ENCODE assay signal across 8 cellular contexts in the genomic region with DNA sequence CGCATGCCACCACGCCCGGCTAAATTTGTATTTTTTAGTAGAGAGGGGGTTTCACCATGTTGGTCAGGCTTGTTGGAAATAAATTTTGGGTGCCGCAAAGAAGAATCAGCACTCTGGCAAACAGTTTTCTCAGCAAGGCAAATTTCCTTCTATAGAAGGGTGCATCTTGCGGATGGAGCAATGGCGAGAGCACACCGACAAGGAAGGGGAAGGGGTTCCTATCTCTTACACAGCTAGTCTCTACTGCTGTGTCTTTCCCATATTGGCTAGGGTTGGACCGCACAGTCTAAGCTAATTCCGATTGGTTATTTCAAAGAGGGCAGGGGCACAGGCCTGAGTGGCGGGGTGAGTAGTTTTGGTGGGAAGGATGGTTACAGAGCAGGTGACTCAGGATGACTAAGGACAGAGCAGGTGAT. TPM values are rescaled to one million over a fixed set of nuclear protein-coding genes. Genes with fewer than 3 reads are reported as not detected.
DNase-seq lines count a peak whose midpoint lies in the region; ATAC-seq and TF ChIP-seq lines count a peak whose summit lies in the region.

No MANE protein-coding gene starts in this region.

- peaks cover 69% of the 10 kb centered on the region for H3K4me1 Mint-ChIP-seq in activated naive CD4-positive, alpha-beta T cell treated with anti-CD3 and anti-CD28 coated beads, Interleukin-2, amount 10 ng/mL, durations not matched to agents 7 days and 5 days
- peaks cover 31% of the 10 kb centered on the region for H3K4me1 Mint-ChIP-seq in activated T-helper 2 cell treated with anti-CD3 and anti-CD28 coated beads, Interferon-gamma antibody, Interleukin-2, Interleukin-4, amounts not matched to agents 10 μg/mL and 5 μg/mL and 100 μg/mL, durations not matched to agents 14 hours and 24 hours and 36 hours (ENCODE audit: low read depth)

- peaks cover 4% of the 10 kb centered on the region for H3K27me3 Mint-ChIP-seq in activated naive CD4-positive, alpha-beta T cell treated with anti-CD3 and anti-CD28 coated beads, Interleukin-2, amount 10 ng/mL, durations not matched to agents 7 days and 5 days
- no peaks in the 10 kb centered on the region for H3K27me3 Mint-ChIP-seq in activated T-helper 2 cell treated with anti-CD3 and anti-CD28 coated beads, Interferon-gamma antibody, Interleukin-2, Interleukin-4, amounts not matched to agents 10 μg/mL and 5 μg/mL and 100 μg/mL, durations not matched to agents 14 hours and 24 hours and 36 hours (ENCODE audit: low read depth)

- H3K36me3 Mint-ChIP-seq in activated naive CD4-positive, alpha-beta T cell treated with anti-CD3 and anti-CD28 coated beads, Interleukin-2, amount 10 ng/mL, durations not matched to agents 7 days and 5 days, result peaks cover 22% of the 10 kb centered on the region
- H3K36me3 Mint-ChIP-seq in activated T-helper 2 cell treated with anti-CD3 and anti-CD28 coated beads, Interferon-gamma antibody, Interleukin-2, Interleukin-4, amounts not matched to agents 10 μg/mL and 5 μg/mL and 100 μg/mL, durations not matched to agents 14 hours and 24 hours and 36 hours (ENCODE audit: low read depth), result peaks cover 27% of the 10 kb centered on the region

- peaks cover 0 to 47% (median 26%) of the 10 kb centered on the region in 4 donors for H3K4me1 ChIP-seq in tibial artery

- TF ChIP-seq CTCF in tibial artery (IDR thresholded peaks at IDR 0.05), result no peak

- peak overlapping the region; percentile 96 for H3K4me3 ChIP-seq in tibial artery

- H3K9me3 Mint-ChIP-seq in activated naive CD4-positive, alpha-beta T cell treated with anti-CD3 and anti-CD28 coated beads, Interleukin-2, amount 10 ng/mL, durations not matched to agents 7 days and 5 days, result peaks cover 3% of the 10 kb centered on the region
- H3K9me3 Mint-ChIP-seq in activated T-helper 2 cell treated with anti-CD3 and anti-CD28 coated beads, Interferon-gamma antibody, Interleukin-2, Interleukin-4, amounts not matched to agents 10 μg/mL and 5 μg/mL and 100 μg/mL, durations not matched to agents 14 hours and 24 hours and 36 hours, result no peaks in the 10 kb centered on the region

- no peaks in the 10 kb centered on the region for H3K36me3 ChIP-seq in tibial artery

- peak overlapping the region; percentile 93 to 95 for H3K27ac ChIP-seq in tibial artery

- peak overlapping the region; percentile 96 for H3K4me3 Mint-ChIP-seq in activated naive CD4-positive, alpha-beta T cell treated with anti-CD3 and anti-CD28 coated beads, Interleukin-2, amount 10 ng/mL, durations not matched to agents 7 days and 5 days
- peak overlapping the region; percentile 98 for H3K4me3 Mint-ChIP-seq in activated T-helper 2 cell treated with anti-CD3 and anti-CD28 coated beads, Interferon-gamma antibody, Interleukin-2, Interleukin-4, amounts not matched to agents 10 μg/mL and 5 μg/mL and 100 μg/mL, durations not matched to agents 14 hours and 24 hours and 36 hours (ENCODE audit: low read depth)

- peak overlapping the region; percentile 92 for H3K27ac Mint-ChIP-seq in activated naive CD4-positive, alpha-beta T cell treated with anti-CD3 and anti-CD28 coated beads, Interleukin-2, amount 10 ng/mL, durations not matched to agents 7 days and 5 days
- peak overlapping the region; percentile 54 for H3K27ac Mint-ChIP-seq in activated T-helper 2 cell treated with anti-CD3 and anti-CD28 coated beads, Interferon-gamma antibody, Interleukin-2, Interleukin-4, amounts not matched to agents 10 μg/mL and 5 μg/mL and 100 μg/mL, durations not matched to agents 14 hours and 24 hours and 36 hours

- CTCF ChIA-PET in activated naive CD4-positive, alpha-beta T cell treated with anti-CD3 and anti-CD28 coated beads, Interleukin-2, amount 10 ng/mL, durations not matched to agents 7 days and 5 days (lab: Charles Lee), result interaction anchor here (0.8 to 4.3 kb wide), 5 partner anchors 9 to 116 kb away, joined by 4 to 27 read pairs (median 14); no protein-coding TSS in a partner anchor

- ATAC-seq in GM18909 (IDR thresholded peaks at IDR 0.05; ENCODE audit: poor library complexity, unreplicated experiment), result no peak

- H3K9me3 ChIP-seq in tibial artery, result no peaks in the 10 kb centered on the region

- no peak for DNase-seq in activated naive CD4-positive, alpha-beta T cell treated with anti-CD3 and anti-CD28 coated beads, Interleukin-2, amount 10 ng/mL, durations not matched to agents 7 days and 5 days
- no peak for DNase-seq in activated naive CD4-positive, alpha-beta T cell treated with anti-CD3 and anti-CD28 coated beads, Interleukin-2, amount 50 U/mL, for 16 hours
- DNase-seq in activated T-helper 2 cell treated with anti-CD3 and anti-CD28 coated beads, Interferon-gamma antibody, Interleukin-2, Interleukin-4, amounts not matched to agents 10 μg/mL and 5 μg/mL and 100 μg/mL, durations not matched to agents 14 hours and 24 hours and 36 hours (ENCODE audit: low spot score), result no peak
- DNase-seq in left kidney (ENCODE audit: low read depth, low spot score), result peak; percentile 18
- no peak for DNase-seq in tibial artery
- no peak for DNase-seq in GM19238 (ENCODE audit: insufficient read length, low spot score)
- no peak for DNase-seq in GF-D8 (lab: John Stamatoyannopoulos, UW)

- H3K27me3 ChIP-seq in tibial artery, result no peaks in the 10 kb centered on the region

- intact Hi-C loops in activated T-helper 2 cell treated with anti-CD3 and anti-CD28 coated beads, Interferon-gamma antibody, Interleukin-2, Interleukin-4, amounts not matched to agents 10 μg/mL and 5 μg/mL and 100 μg/mL, durations not matched to agents 14 hours and 24 hours and 36 hours (cut with micrococcal nuclease), result loop anchor here (5.0 to 10.0 kb wide), 2 partner anchors 81 to 343 kb away; partner anchors contain the start of genes STKLD1 and SURF4
- intact Hi-C loops in tibial artery (cut with DNase I; ENCODE audit: low total_unique reads), result no loop called here

RNA-seq across cellular contexts. Expression of gene GTF3C5, which starts 0.7 kb away (rescaled TPM):
- 81.6 and 89.7 TPM in 2 replicates for total RNA-seq in activated T-helper 2 cell treated with anti-CD3 and anti-CD28 coated beads, Interferon-gamma antibody, Interleukin-2, Interleukin-4, amounts not matched to agents 10 μg/mL and 5 μg/mL and 100 μg/mL, durations not matched to agents 14 hours and 24 hours and 36 hours

RNA-seq across cellular contexts. Expression of gene CEL, which starts 30.3 kb away (rescaled TPM):
- total RNA-seq in activated T-helper 2 cell treated with anti-CD3 and anti-CD28 coated beads, Interferon-gamma antibody, Interleukin-2, Interleukin-4, amounts not matched to agents 10 μg/mL and 5 μg/mL and 100 μg/mL, durations not matched to agents 14 hours and 24 hours and 36 hours, result 2.0 and 2.1 TPM in 2 replicates

RNA-seq across cellular contexts. Expression of gene GFI1B, which starts 53.0 kb away (rescaled TPM):
- not detected in 2 replicates for total RNA-seq in activated T-helper 2 cell treated with anti-CD3 and anti-CD28 coated beads, Interferon-gamma antibody, Interleukin-2, Interleukin-4, amounts not matched to agents 10 μg/mL and 5 μg/mL and 100 μg/mL, durations not matched to agents 14 hours and 24 hours and 36 hours
